Comparison of ENCODE assay signal across 22 cellular contexts in the genomic region with DNA sequence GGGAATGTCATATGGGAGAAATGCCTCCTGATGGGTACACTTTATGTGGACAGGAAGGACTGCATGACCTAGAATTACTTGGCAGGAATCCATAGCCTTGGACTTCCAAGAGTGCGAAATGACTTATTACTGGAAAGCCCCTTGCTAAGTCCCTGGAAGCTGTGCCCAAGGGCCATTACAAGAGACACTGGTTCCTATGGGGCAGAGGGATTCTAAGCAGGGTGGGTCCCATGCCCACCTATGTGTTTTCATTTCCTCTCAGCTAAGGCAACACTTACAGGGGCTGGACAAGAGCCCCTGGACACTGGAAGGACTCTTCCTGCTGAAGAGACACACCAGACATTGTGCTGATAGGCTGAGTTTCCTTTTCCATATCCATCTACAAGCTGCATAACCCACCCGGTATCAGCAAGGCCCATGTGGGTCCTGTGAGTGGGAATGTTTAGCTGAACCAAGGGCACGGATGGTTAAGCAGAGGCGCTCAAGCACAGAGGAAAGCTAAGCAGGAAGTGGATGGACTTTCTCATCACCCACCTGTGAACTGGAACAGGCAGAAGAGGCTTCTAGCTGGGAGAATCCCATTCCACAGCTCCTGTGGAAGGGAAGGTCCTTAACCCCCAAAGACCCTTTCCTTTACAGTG. TPM values are rescaled to one million over a fixed set of nuclear protein-coding genes. Genes with fewer than 3 reads are reported as not detected.
DNase-seq lines count a peak whose midpoint lies in the region; ATAC-seq and TF ChIP-seq lines count a peak whose summit lies in the region.
"Had no signal": no experiment of that assay in that cellular context is flagged by ENCODE, and none has a peak within 500 bp of the region (broad histone marks: within the 10 kb centered on the region; RNA-seq: fewer than 3 reads in every experiment).

No MANE protein-coding gene starts in this region.

- no TSS peak for BruUV-seq in IMR-90 (replicated peaks; lab: Mats Ljungman, UMichigan)

- 86% methylated on average over 1 of the region's 4 CpGs; no CpG with 5 or more reads in 1 of the 2 experiments for WGBS in IMR-90 (ENCODE audit: extremely low coverage in 2 of 2, insufficient read length in 1 of 2), 2 experiments
- WGBS in endodermal cell (ENCODE audit: insufficient coverage in 1 of 2, insufficient read length in 1 of 2), 2 experiments, result 97 to 100% methylated on average over 3 to 4 of the region's 4 CpGs

- H4K20me1 ChIP-seq in IMR-90 (ENCODE audit: insufficient read depth, low read length), result no peaks in the 10 kb centered on the region

- H2BK20ac ChIP-seq in IMR-90 (ENCODE audit: low read depth, low read length), result no peak overlapping the region

- no peak overlapping the region for H2BK15ac ChIP-seq in IMR-90 (ENCODE audit: low read depth, low read length)

- no peak overlapping the region for H3K56ac ChIP-seq in IMR-90 (ENCODE audit: extremely low read depth, insufficient read depth, low read length)

- ATAC-seq in IMR-90 (ENCODE audit: low read depth), result 0 out of 2 replicates have a peak, but pooled peaks have one; percentile 15
- no peak for ATAC-seq in activated naive CD8-positive, alpha-beta T cell treated with anti-CD3 and anti-CD28 coated beads, Interleukin-2, amount 50 U/mL, for 24 hours
- ATAC-seq: activated T-helper 17 cell treated with anti-CD3 and anti-CD28 coated beads, Interleukin-2, amount 50 U/mL, for 72 hours; stimulated activated naive B cell treated with anti-CD40 and anti-IgM and Interleukin-4, amounts not matched to agents 10 μg/mL and 1 μg/mL and 100 μg/mL, for 72 hours had no signal

- H3K27ac ChIP-seq in IMR-90 (ENCODE audit: insufficient read depth, low read length), result no peak overlapping the region
- no peak overlapping the region for H3K27ac ChIP-seq in endodermal cell (ENCODE audit: low read depth, low read length)

- no peak overlapping the region for H3K23ac ChIP-seq in IMR-90 (ENCODE audit: low read depth, low read length)

- H3K4me1 Mint-ChIP-seq in endodermal cell, result peaks cover 3% of the 10 kb centered on the region
- H3K4me1 Mint-ChIP-seq in nephron progenitor cell, result peaks cover 14% of the 10 kb centered on the region
- H3K4me1 Mint-ChIP-seq in activated naive CD8-positive, alpha-beta T cell treated with anti-CD3 and anti-CD28 coated beads, Interleukin-2, amount 50 U/mL, for 24 hours, result no peaks in the 10 kb centered on the region
- H3K4me1 Mint-ChIP-seq: activated naive CD4-positive, alpha-beta T cell treated with anti-CD3 and anti-CD28 coated beads, Interleukin-2, amount 50 U/mL, for 24 hours; activated T-helper 17 cell treated with anti-CD3 and anti-CD28 coated beads, Interleukin-2, amount 50 U/mL, for 72 hours; CD4-positive, CD25-positive, alpha-beta regulatory T cell; neural crest cell; stimulated activated naive B cell treated with anti-CD40 and anti-IgM and Interleukin-4, amounts not matched to agents 10 μg/mL and 1 μg/mL and 100 μg/mL, for 72 hours had no signal

- in situ Hi-C loops in IMR-90 (cut with MboI; ENCODE audit: low sequenced_read_pairs), result no loop called here

- POLR2A ChIA-PET in IMR-90 (lab: Charles Lee; ENCODE audit: unreplicated experiment), result no interaction called here

- H2BK5ac ChIP-seq in IMR-90 (ENCODE audit: low read depth, low read length, poor library complexity, severe bottlenecking), result no peak overlapping the region

- no peak overlapping the region for H4K8ac ChIP-seq in IMR-90 (ENCODE audit: low read depth in 2 of 2, low read length in 2 of 2)

- no peak overlapping the region for H3K14ac ChIP-seq in IMR-90 (replicated peaks; ENCODE audit: low read depth, low read length)

- no peak overlapping the region for H4K91ac ChIP-seq in IMR-90 (ENCODE audit: insufficient read depth, low read depth, low read length)

- H3K36me3 ChIP-seq in IMR-90 (ENCODE audit: control insufficient read depth, insufficient read depth, low read length), result peaks cover 59% of the 10 kb centered on the region
- H3K36me3 ChIP-seq in endodermal cell (ENCODE audit: control insufficient read depth, insufficient read depth, low read length), result peaks cover 84% of the 10 kb centered on the region

- no peak overlapping the region for H3K4me2 ChIP-seq in IMR-90 (ENCODE audit: low read depth, low read length)

- no peak for TF ChIP-seq POLR2A in IMR-90 (IDR thresholded peaks at IDR 0.05; ENCODE audit: low read depth, low read length)

- H3K27me3 ChIP-seq in IMR-90 (ENCODE audit: control insufficient read depth, insufficient read depth, low read length) (no peaks in the 10 kb centered on the region), endodermal cell (ENCODE audit: control insufficient read depth, insufficient read depth, low read length, poor library complexity, severe bottlenecking) (no peaks in the 10 kb centered on the region)
- H3K27me3 ChIP-seq: cardiac muscle cell, dorsolateral prefrontal cortex had no signal

- H3K9ac ChIP-seq in IMR-90 (ENCODE audit: low read depth, low read length), result no peak overlapping the region
- no peak overlapping the region for H3K9ac ChIP-seq in endodermal cell (ENCODE audit: extremely low read depth, low read length, poor library complexity, severe bottlenecking)

- H3K36me3 Mint-ChIP-seq in endodermal cell (ENCODE audit: low read depth) (peaks cover 37% of the 10 kb centered on the region), nephron progenitor cell (ENCODE audit: low read depth) (peaks cover 85% of the 10 kb centered on the region)
- H3K36me3 Mint-ChIP-seq in activated naive CD8-positive, alpha-beta T cell treated with anti-CD3 and anti-CD28 coated beads, Interleukin-2, amount 50 U/mL, for 24 hours (ENCODE audit: low read depth), result peaks cover 64% of the 10 kb centered on the region

- peaks cover 0 to 1% of the 10 kb centered on the region in 2 experiments; a peak in 2 of 4 replicates for H3K79me1 ChIP-seq in IMR-90 (ENCODE audit: low read depth in 1 of 2, low read length in 2 of 2)

- no peak overlapping the region for H3K18ac ChIP-seq in IMR-90 (ENCODE audit: low read depth, low read length)

- no peak overlapping the region for H2BK120ac ChIP-seq in IMR-90 (ENCODE audit: low read depth, low read length)

- H3K4ac ChIP-seq in IMR-90 (ENCODE audit: low read depth, low read length), result no peak overlapping the region

- CTCF ChIA-PET in IMR-90 (lab: Yijun Ruan, JAX), result no interaction called here

- H3K27ac Mint-ChIP-seq in endodermal cell (no peak overlapping the region), nephron progenitor cell (peak overlapping the region; percentile 14)
- H3K27ac Mint-ChIP-seq in activated naive CD8-positive, alpha-beta T cell treated with anti-CD3 and anti-CD28 coated beads, Interleukin-2, amount 50 U/mL, for 24 hours, result no peak overlapping the region

- H4K5ac ChIP-seq in IMR-90 (ENCODE audit: low read depth, low read length), result no peak overlapping the region

- H3K4me3 Mint-ChIP-seq in endodermal cell, result no peak overlapping the region
- no peak overlapping the region for H3K4me3 Mint-ChIP-seq in nephron progenitor cell
- H3K4me3 Mint-ChIP-seq in activated naive CD8-positive, alpha-beta T cell treated with anti-CD3 and anti-CD28 coated beads, Interleukin-2, amount 50 U/mL, for 24 hours, result no peak overlapping the region
- H3K4me3 Mint-ChIP-seq: activated naive CD4-positive, alpha-beta T cell treated with anti-CD3 and anti-CD28 coated beads, Interleukin-2, amount 50 U/mL, for 24 hours; activated T-helper 17 cell treated with anti-CD3 and anti-CD28 coated beads, Interleukin-2, amount 50 U/mL, for 72 hours; CD4-positive, CD25-positive, alpha-beta regulatory T cell; neural crest cell; stimulated activated naive B cell treated with anti-CD40 and anti-IgM and Interleukin-4, amounts not matched to agents 10 μg/mL and 1 μg/mL and 100 μg/mL, for 72 hours had no signal

- no peak overlapping the region for H2AFZ ChIP-seq in IMR-90 (replicated peaks; ENCODE audit: low read length, poor library complexity)

- no peaks in the 10 kb centered on the region for H3K27me3 Mint-ChIP-seq in endodermal cell (ENCODE audit: insufficient read depth)
- peaks cover 7% of the 10 kb centered on the region for H3K27me3 Mint-ChIP-seq in nephron progenitor cell (ENCODE audit: low read depth, poor library complexity)
- H3K27me3 Mint-ChIP-seq in activated naive CD8-positive, alpha-beta T cell treated with anti-CD3 and anti-CD28 coated beads, Interleukin-2, amount 50 U/mL, for 24 hours, result no peaks in the 10 kb centered on the region
- H3K27me3 Mint-ChIP-seq: activated naive CD4-positive, alpha-beta T cell treated with anti-CD3 and anti-CD28 coated beads, Interleukin-2, amount 50 U/mL, for 24 hours; activated T-helper 17 cell treated with anti-CD3 and anti-CD28 coated beads, Interleukin-2, amount 50 U/mL, for 72 hours; CD4-positive, CD25-positive, alpha-beta regulatory T cell; stimulated activated naive B cell treated with anti-CD40 and anti-IgM and Interleukin-4, amounts not matched to agents 10 μg/mL and 1 μg/mL and 100 μg/mL, for 72 hours had no signal

- H3K9me1 ChIP-seq in IMR-90 (ENCODE audit: insufficient read depth, low read length), result no peaks in the 10 kb centered on the region

- H3K4me1 ChIP-seq in IMR-90 (ENCODE audit: control insufficient read depth, insufficient read depth, low read length) (no peaks in the 10 kb centered on the region), endodermal cell (ENCODE audit: control insufficient read depth, insufficient read depth, low read length) (no peaks in the 10 kb centered on the region)

- intact Hi-C loops in IMR-90 (cut with micrococcal nuclease), result no loop called here

- DNase-seq in EH (ENCODE audit: low read depth) (peak; percentile 9), IMR-90 (peak; percentile 24), endodermal cell (peak; percentile 26), nephron progenitor cell (no peak), SW480 (ENCODE audit: low spot score) (no peak), NCI-H510A treated with DMSO at 0.1 percent for 48 hours (lab: John Stamatoyannopoulos, UW) (no peak)
- no peak for DNase-seq in activated naive CD8-positive, alpha-beta T cell treated with anti-CD3 and anti-CD28 coated beads, Interleukin-2, amount 50 U/mL, for 24 hours
- DNase-seq: activated CD4-positive, alpha-beta T cell treated with anti-CD3 and anti-CD28 coated beads, Interleukin-2, amount 50 U/mL, for 4 hours; activated CD8-positive, alpha-beta memory T cell treated with anti-CD3 and anti-CD28 coated beads, Interleukin-2, amount 50 U/mL, for 4 hours; GDM1; NCI-H1092 treated with DMSO at 0.1 percent for 48 hours; NCI-H187; NCI-H526; stimulated activated CD4-positive, alpha-beta T cell treated with anti-CD3 and anti-CD28 coated beads, Interleukin-15, amount 100 ng/mL, for 24 hours; stimulated activated naive B cell treated with anti-CD40 and anti-IgM and Interleukin-4, amounts not matched to agents 10 μg/mL and 1 μg/mL and 100 μg/mL, for 72 hours had no signal

- H3K9me3 Mint-ChIP-seq in endodermal cell (peaks cover 4% of the 10 kb centered on the region), nephron progenitor cell (peaks cover 20% of the 10 kb centered on the region)
- peaks cover 18% of the 10 kb centered on the region for H3K9me3 Mint-ChIP-seq in activated naive CD8-positive, alpha-beta T cell treated with anti-CD3 and anti-CD28 coated beads, Interleukin-2, amount 50 U/mL, for 24 hours
- H3K9me3 Mint-ChIP-seq: activated naive CD4-positive, alpha-beta T cell treated with anti-CD3 and anti-CD28 coated beads, Interleukin-2, amount 50 U/mL, for 24 hours had no signal

- no peak overlapping the region for H3K4me3 ChIP-seq in IMR-90 (ENCODE audit: insufficient read depth, low read depth, low read length)
- no peak overlapping the region for H3K4me3 ChIP-seq in endodermal cell (ENCODE audit: low read length)
- H3K4me3 ChIP-seq: cardiac muscle cell, dorsolateral prefrontal cortex, K562 had no signal

- H3K9me3 ChIP-seq in IMR-90 (ENCODE audit: control insufficient read depth, insufficient read depth, low read length) (no peaks in the 10 kb centered on the region; the same call in 1 of the 2 replicates), endodermal cell (ENCODE audit: control insufficient read depth, low read length) (peaks cover 5% of the 10 kb centered on the region)

- no peak overlapping the region for H2AK9ac ChIP-seq in IMR-90 (replicated peaks; ENCODE audit: low read depth, low read length, poor library complexity)

- dilution Hi-C loops in IMR-90 (cut with HindIII; ENCODE audit: low sequenced_read_pairs, unreplicated experiment), result no loop called here

- TF ChIP-seq RAD21 in IMR-90 (IDR thresholded peaks at IDR 0.05; ENCODE audit: low read length), result no peak

- no peak overlapping the region for H2AK5ac ChIP-seq in IMR-90 (ENCODE audit: low read depth, low read length)

- no peak for TF ChIP-seq CTCF in IMR-90 (conservative IDR thresholded peaks at IDR 0.05; ENCODE audit: low read depth, low read length)
- no peak for TF ChIP-seq CTCF in endodermal cell (conservative IDR thresholded peaks at IDR 0.05)
- TF ChIP-seq CTCF in nephron progenitor cell (IDR thresholded peaks at IDR 0.05), result no peak

RNA-seq across cellular contexts. Expression of gene XPNPEP1, which starts 56.2 kb away (rescaled TPM):
- 136 and 164 TPM in 2 replicates for total RNA-seq in IMR-90 (2012; rRNA removed)
- polyA plus RNA-seq in IMR-90 (2012; rRNA removed), result 311 and 378 TPM in 2 replicates
- 71.3 and 117 TPM in 2 replicates for polyA plus RNA-seq in IMR-90 (2012; cell fraction: cytosol; rRNA removed)
- 84.0 and 137 TPM in 2 replicates for polyA plus RNA-seq in IMR-90 (2012; cell fraction: nucleus; rRNA removed; ENCODE audit: low replicate concordance)
- total RNA-seq in endodermal cell, result 10 to 100 TPM; 39.2 to 50.2 TPM
- 54.5 TPM for polyA plus RNA-seq in endodermal cell (2013, experiment 1 of 2)
- 51.2 TPM for polyA plus RNA-seq in endodermal cell (2013, experiment 2 of 2)

Comparison
In these comparisons a context has a peak if more than half of its experiments do, and no peak if none do; other contexts are left out.
1. DNase-seq: peak in EH (single experiment), IMR-90 (single experiment) and endodermal cell (single experiment); none in nephron progenitor cell (single experiment), SW480 (single experiment), NCI-H510A treated with DMSO at 0.1 percent for 48 hours (single experiment) and activated naive CD8-positive, alpha-beta T cell treated with anti-CD3 and anti-CD28 coated beads, Interleukin-2, amount 50 U/mL, for 24 hours (single experiment).